37 cellular contexts compared by ENCODE assay signal in the genomic region with DNA sequence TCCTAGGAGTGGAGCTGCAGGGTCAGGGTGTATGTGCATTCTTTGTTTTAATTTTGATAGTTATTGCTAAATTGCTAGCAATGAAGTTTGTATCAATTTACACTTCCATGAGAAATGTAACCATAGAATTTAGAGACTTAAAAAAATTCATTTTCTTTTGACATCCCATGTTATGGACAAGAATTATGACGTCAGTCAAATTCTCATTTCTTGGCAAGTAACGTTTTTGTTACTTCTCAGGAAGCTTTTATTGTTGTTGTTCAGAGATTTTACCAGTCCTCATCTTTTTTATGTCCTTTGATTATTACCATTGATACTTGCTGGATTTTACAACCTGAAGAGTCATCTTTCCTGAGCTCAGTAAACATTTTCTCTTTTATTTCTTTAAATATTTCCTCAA.
"Had no signal": no experiment of that assay in that cellular context is flagged by ENCODE, and none has a peak within 500 bp of the region (broad histone marks: within the 10 kb centered on the region; RNA-seq: fewer than 3 reads in every experiment).

No MANE protein-coding gene starts in this region.

- H3K27ac ChIP-seq: adrenal gland, cardiac muscle cell, VCaP had no signal

- H3K9me3 Mint-ChIP-seq: activated B cell treated with CpG ODN at 0.5 μM for 24 hours; activated CD4-positive, alpha-beta memory T cell treated with anti-CD3 and anti-CD28 coated beads for 36 hours; activated CD4-positive, alpha-beta T cell treated with anti-CD3 and anti-CD28 coated beads, Interleukin-2, amount 10 ng/mL, durations not matched to agents 24 days and 14 days; activated CD8-positive, alpha-beta T cell treated with anti-CD3 and anti-CD28 coated beads for 36 hours; activated naive CD4-positive, alpha-beta T cell treated with anti-CD3 and anti-CD28 coated beads for 36 hours; activated naive CD4-positive, alpha-beta T cell treated with anti-CD3 and anti-CD28 coated beads, Interleukin-2, amount 50 U/mL, for 72 hours; activated naive CD8-positive, alpha-beta T cell treated with anti-CD3 and anti-CD28 coated beads for 36 hours; activated T-cell treated with anti-CD3 and anti-CD28 coated beads, Interleukin-2, amount 50 U/mL, for 4 hours; activated T-cell treated with anti-CD3 and anti-CD28 coated beads, Interleukin-2, amount 50 U/mL, for 72 hours; activated T-helper 1 cell treated with anti-CD3 and anti-CD28 coated beads, Interleukin-12 subunit alpha, Interleukin-12 subunit beta, Interleukin-2, Interleukin-4 antibody, amounts not matched to agents 30 ng/mL and 10 ng/mL and 1 ng/mL, durations not matched to agents 14 hours and 24 hours and 36 hours; activated T-helper 17 cell treated with anti-CD3 and anti-CD28 coated beads, Interleukin-2, amount 50 U/mL, for 72 hours; brain; central memory CD8-positive, alpha-beta T cell; T-helper 1 cell treated with Interleukin-12 subunit alpha and Interleukin-12 subunit beta and Interleukin-4 antibody, amounts not matched to agents 30 μg/mL and 1 μg/mL, for 36 hours; T-helper 2 cell treated with Interferon-gamma antibody and Interleukin-4, amounts not matched to agents 5 μg/mL and 100 μg/mL, for 36 hours had no signal

- DNase-seq: activated B cell treated with CpG ODN at 0.5 μM for 24 hours; activated CD4-positive, alpha-beta memory T cell treated with anti-CD3 and anti-CD28 coated beads for 36 hours; activated CD4-positive, alpha-beta T cell treated with anti-CD3 and anti-CD28 coated beads for 4 hours; activated CD4-positive, alpha-beta T cell treated with anti-CD3 and anti-CD28 coated beads, Interleukin-2, amount 10 ng/mL, durations not matched to agents 24 days and 14 days; activated CD4-positive, alpha-beta T cell treated with anti-CD3 and anti-CD28 coated beads, Interleukin-2, amount 50 U/mL, for 1 hour; activated CD4-positive, alpha-beta T cell treated with anti-CD3 and anti-CD28 coated beads, Interleukin-2, amount 50 U/mL, for 4 hours; activated CD4-positive, CD25-positive, alpha-beta regulatory T cell treated with anti-CD3 and anti-CD28 coated beads, Interleukin-2, amount 50 U/mL, for 72 hours; activated CD8-positive, alpha-beta memory T cell treated with anti-CD3 and anti-CD28 coated beads, Interleukin-2, amount 50 U/mL, for 4 hours; activated CD8-positive, alpha-beta T cell treated with anti-CD3 and anti-CD28 coated beads for 36 hours; activated effector memory CD4-positive, alpha-beta T cell treated with anti-CD3 and anti-CD28 coated beads, Interleukin-2, amount 50 U/mL, for 16 hours; activated gamma-delta T cell treated with Interleukin-2 at 50 U/mL for 16 hours; activated naive CD4-positive, alpha-beta T cell; activated naive CD4-positive, alpha-beta T cell treated with anti-CD3 and anti-CD28 coated beads for 36 hours; activated naive CD4-positive, alpha-beta T cell treated with anti-CD3 and anti-CD28 coated beads, Interleukin-2, amount 50 U/mL, for 16 hours; activated naive CD8-positive, alpha-beta T cell treated with anti-CD3 and anti-CD28 coated beads for 36 hours; activated T-cell treated with anti-CD3 and anti-CD28 coated beads for 4 hours; activated T-cell treated with anti-CD3 and anti-CD28 coated beads, Interleukin-2, amount 50 U/mL, for 1 hour; activated T-cell treated with anti-CD3 and anti-CD28 coated beads, Interleukin-2, amount 50 U/mL, for 4 hours; activated T-cell treated with anti-CD3 and anti-CD28 coated beads, Interleukin-2, amount 50 U/mL, for 72 hours; adrenal gland; amniotic stem cell; aorta; caudate nucleus; cerebellar nuclear complex; T-helper 2 cell; T-helper 9 cell had no signal

- ATAC-seq: activated CD8-positive, alpha-beta T cell treated with anti-CD3 and anti-CD28 coated beads for 36 hours; activated naive CD4-positive, alpha-beta T cell treated with anti-CD3 and anti-CD28 coated beads, Interleukin-2, amount 50 U/mL, for 72 hours; activated T-cell treated with anti-CD3 and anti-CD28 coated beads, Interleukin-2, amount 50 U/mL, for 4 hours; activated T-cell treated with anti-CD3 and anti-CD28 coated beads, Interleukin-2, amount 50 U/mL, for 72 hours; activated T-helper 17 cell treated with anti-CD3 and anti-CD28 coated beads, Interleukin-2, amount 50 U/mL, for 72 hours had no signal

- H3K9me3 ChIP-seq: adrenal gland had no signal

- FAIRE-seq: bronchial epithelial cell, TTC549 had no signal

- H3K27me3 ChIP-seq: adrenal gland, cardiac muscle cell had no signal

- H3K27ac Mint-ChIP-seq: activated B cell treated with CpG ODN at 0.5 μM for 24 hours; activated CD4-positive, alpha-beta memory T cell treated with anti-CD3 and anti-CD28 coated beads for 36 hours; activated CD4-positive, alpha-beta T cell treated with anti-CD3 and anti-CD28 coated beads, Interleukin-2, amount 10 ng/mL, durations not matched to agents 24 days and 14 days; activated CD8-positive, alpha-beta T cell treated with anti-CD3 and anti-CD28 coated beads for 36 hours; activated naive CD4-positive, alpha-beta T cell treated with anti-CD3 and anti-CD28 coated beads for 36 hours; activated naive CD4-positive, alpha-beta T cell treated with anti-CD3 and anti-CD28 coated beads, Interleukin-2, amount 50 U/mL, for 72 hours; activated naive CD8-positive, alpha-beta T cell treated with anti-CD3 and anti-CD28 coated beads for 36 hours; activated T-cell treated with anti-CD3 and anti-CD28 coated beads, Interleukin-2, amount 50 U/mL, for 72 hours; activated T-helper 1 cell treated with anti-CD3 and anti-CD28 coated beads, Interleukin-12 subunit alpha, Interleukin-12 subunit beta, Interleukin-2, Interleukin-4 antibody, amounts not matched to agents 30 ng/mL and 10 ng/mL and 1 ng/mL, durations not matched to agents 14 hours and 24 hours and 36 hours; activated T-helper 17 cell treated with anti-CD3 and anti-CD28 coated beads, Interleukin-2, amount 50 U/mL, for 72 hours; brain; T-helper 1 cell treated with Interleukin-12 subunit alpha and Interleukin-12 subunit beta and Interleukin-4 antibody, amounts not matched to agents 30 μg/mL and 1 μg/mL, for 36 hours; T-helper 2 cell treated with Interferon-gamma antibody and Interleukin-4, amounts not matched to agents 5 μg/mL and 100 μg/mL, for 36 hours had no signal

- H3K4me1 ChIP-seq: adrenal gland had no signal

- H3K4me3 ChIP-seq: adrenal gland, cardiac muscle cell had no signal

- H3K36me3 Mint-ChIP-seq: activated CD4-positive, alpha-beta memory T cell treated with anti-CD3 and anti-CD28 coated beads for 36 hours; activated naive CD4-positive, alpha-beta T cell treated with anti-CD3 and anti-CD28 coated beads, Interleukin-2, amount 50 U/mL, for 72 hours; activated naive CD8-positive, alpha-beta T cell treated with anti-CD3 and anti-CD28 coated beads for 36 hours; brain had no signal

- H3K36me3 ChIP-seq: adrenal gland, cardiac muscle cell had no signal

- H3K4me1 Mint-ChIP-seq: activated B cell treated with CpG ODN at 0.5 μM for 24 hours; activated CD4-positive, alpha-beta T cell treated with anti-CD3 and anti-CD28 coated beads, Interleukin-2, amount 10 ng/mL, durations not matched to agents 24 days and 14 days; activated naive CD8-positive, alpha-beta T cell treated with anti-CD3 and anti-CD28 coated beads for 36 hours; activated T-helper 17 cell treated with anti-CD3 and anti-CD28 coated beads, Interleukin-2, amount 50 U/mL, for 72 hours; brain; central memory CD8-positive, alpha-beta T cell had no signal

- H3K27me3 Mint-ChIP-seq: activated B cell treated with CpG ODN at 0.5 μM for 24 hours; activated CD4-positive, alpha-beta memory T cell treated with anti-CD3 and anti-CD28 coated beads for 36 hours; activated CD4-positive, alpha-beta T cell treated with anti-CD3 and anti-CD28 coated beads, Interleukin-2, amount 10 ng/mL, durations not matched to agents 24 days and 14 days; activated CD8-positive, alpha-beta T cell treated with anti-CD3 and anti-CD28 coated beads for 36 hours; activated naive CD8-positive, alpha-beta T cell treated with anti-CD3 and anti-CD28 coated beads for 36 hours; activated T-helper 17 cell treated with anti-CD3 and anti-CD28 coated beads, Interleukin-2, amount 50 U/mL, for 72 hours; central memory CD8-positive, alpha-beta T cell had no signal

- H3K4me3 Mint-ChIP-seq: activated B cell treated with CpG ODN at 0.5 μM for 24 hours; activated CD4-positive, alpha-beta memory T cell treated with anti-CD3 and anti-CD28 coated beads for 36 hours; activated CD4-positive, alpha-beta T cell treated with anti-CD3 and anti-CD28 coated beads, Interleukin-2, amount 10 ng/mL, durations not matched to agents 24 days and 14 days; activated CD8-positive, alpha-beta T cell treated with anti-CD3 and anti-CD28 coated beads for 36 hours; activated naive CD4-positive, alpha-beta T cell treated with anti-CD3 and anti-CD28 coated beads for 36 hours; activated naive CD8-positive, alpha-beta T cell treated with anti-CD3 and anti-CD28 coated beads for 36 hours; activated T-cell treated with anti-CD3 and anti-CD28 coated beads, Interleukin-2, amount 50 U/mL, for 4 hours; activated T-cell treated with anti-CD3 and anti-CD28 coated beads, Interleukin-2, amount 50 U/mL, for 72 hours; activated T-helper 1 cell treated with anti-CD3 and anti-CD28 coated beads, Interleukin-12 subunit alpha, Interleukin-12 subunit beta, Interleukin-2, Interleukin-4 antibody, amounts not matched to agents 30 ng/mL and 10 ng/mL and 1 ng/mL, durations not matched to agents 14 hours and 24 hours and 36 hours; activated T-helper 17 cell treated with anti-CD3 and anti-CD28 coated beads, Interleukin-2, amount 50 U/mL, for 72 hours; brain; central memory CD8-positive, alpha-beta T cell; T-helper 1 cell treated with Interleukin-12 subunit alpha and Interleukin-12 subunit beta and Interleukin-4 antibody, amounts not matched to agents 30 μg/mL and 1 μg/mL, for 36 hours; T-helper 2 cell treated with Interferon-gamma antibody and Interleukin-4, amounts not matched to agents 5 μg/mL and 100 μg/mL, for 36 hours had no signal
